ENCODE assay signal across 8 cellular contexts in the genomic region with DNA sequence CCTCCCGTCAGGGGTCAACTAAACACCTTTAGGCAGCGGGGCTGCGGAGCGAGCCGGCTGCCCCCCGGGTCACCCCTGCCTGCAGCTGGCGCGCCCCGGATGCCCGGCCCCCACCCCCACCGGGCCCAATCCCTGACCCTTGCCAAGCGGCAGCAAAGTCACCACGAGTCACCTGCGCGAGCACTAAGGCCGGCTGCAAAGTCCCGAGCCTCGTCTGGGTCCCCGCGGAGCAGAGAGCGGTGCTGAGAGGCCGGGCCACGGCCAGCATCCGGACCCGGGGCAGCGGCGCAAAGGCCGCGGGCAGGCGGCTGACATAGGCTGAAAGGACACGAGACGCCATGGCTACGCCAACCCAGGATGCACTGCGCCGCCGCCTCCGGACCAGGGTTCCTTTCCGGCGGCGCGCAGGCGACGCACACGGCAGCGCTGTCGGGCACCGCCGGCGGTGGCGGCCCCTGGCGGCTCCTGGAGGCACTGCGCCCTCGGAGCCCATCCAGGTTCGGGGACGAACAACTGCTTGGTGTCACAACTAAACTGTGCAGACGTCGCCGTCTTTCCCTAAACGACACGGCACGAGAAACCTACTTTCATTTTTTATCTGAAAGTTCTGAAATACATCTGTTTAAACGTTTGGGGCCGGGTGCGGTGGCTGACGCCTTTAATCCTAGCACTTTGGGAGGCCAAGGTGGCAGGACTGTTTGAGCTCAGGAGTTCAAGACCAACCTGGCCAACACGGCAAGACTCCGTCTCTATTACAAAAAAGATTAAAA. TPM values are rescaled to one million over a fixed set of nuclear protein-coding genes. Genes with fewer than 3 reads are reported as not detected.
DNase-seq lines count a peak whose midpoint lies in the region; ATAC-seq, FAIRE-seq and TF ChIP-seq lines count a peak whose summit lies in the region.

A gene (minus strand): TSS at position 366 of the 770 bp plus-strand sequence. CDS start 26 bp downstream, at position 340.

- H3K9me3 ChIP-seq in astrocyte (ENCODE audit: insufficient read depth, low read depth, low read length), result no peaks in the 10 kb centered on the region
- H3K9me3 ChIP-seq in hepatocyte (ENCODE audit: low read depth), result no peaks in the 10 kb centered on the region

- H3K4me3 ChIP-seq in astrocyte (ENCODE audit: insufficient read depth, low read depth, low read length) (peak within 1 kb of the TSS; percentile 98), hepatocyte (peak within 1 kb of the TSS; percentile 96)

- peak within 1 kb of the TSS; percentile 69 for H3K27ac Mint-ChIP-seq in astrocyte (ENCODE audit: unreplicated experiment)

- H3K4me1 Mint-ChIP-seq in astrocyte (ENCODE audit: low read depth, unreplicated experiment), result peaks cover 2% of the 10 kb centered on the region

- H3K27me3 ChIP-seq in astrocyte (ENCODE audit: insufficient read depth, low read length) (no peaks in the 10 kb centered on the region), hepatocyte (no peaks in the 10 kb centered on the region)

- TF ChIP-seq CTCF in astrocyte (IDR thresholded peaks at IDR 0.05; ENCODE audit: insufficient read depth, low read depth, low read length), result peak; percentile 81
- TF ChIP-seq CTCF in hepatocyte (IDR thresholded peaks at IDR 0.05; ENCODE audit: poor library complexity), result peak; percentile 98

- H3K27ac ChIP-seq in astrocyte (ENCODE audit: low read depth, low read length) (peak within 1 kb of the TSS; percentile 85), hepatocyte (peak within 1 kb of the TSS; percentile 80)

- peaks cover 33% of the 10 kb centered on the region for H4K20me1 ChIP-seq in astrocyte (ENCODE audit: insufficient read depth, low read length)
- peaks cover 14% of the 10 kb centered on the region for H4K20me1 ChIP-seq in hepatocyte (ENCODE audit: insufficient read depth, poor library complexity, severe bottlenecking)

- DNase-seq in NCI-H1694 treated with DMSO at 0.1 percent for 48 hours (lab: John Stamatoyannopoulos, UW) (peak; percentile 55), T-helper 22 cell (ENCODE audit: low read depth) (peak; percentile 80), astrocyte (ENCODE audit: low read depth) (peak; percentile 70), hepatocyte (ENCODE audit: low spot score) (peak; percentile 96), retina (peak; percentile 94), cortex of kidney (lab: John Stamatoyannopoulos, UW) (no peak)

- H3K36me3 Mint-ChIP-seq in astrocyte (ENCODE audit: low read depth, unreplicated experiment), result peaks cover 10% of the 10 kb centered on the region

- H3K27me3 Mint-ChIP-seq in astrocyte (ENCODE audit: low read depth, unreplicated experiment), result no peaks in the 10 kb centered on the region

- FAIRE-seq in astrocyte (lab: Jason Lieb, UNC), result no peak

- H3K4me2 ChIP-seq in astrocyte (ENCODE audit: low read length) (peak within 1 kb of the TSS; percentile 96), hepatocyte (peak within 1 kb of the TSS; percentile 99)

- peak within 1 kb of the TSS; percentile 93 for H3K4me3 Mint-ChIP-seq in astrocyte (ENCODE audit: unreplicated experiment)

- H3K79me2 ChIP-seq in astrocyte (ENCODE audit: insufficient read depth, low read length), result peaks cover 51% of the 10 kb centered on the region
- H3K79me2 ChIP-seq in hepatocyte, result peaks cover 49% of the 10 kb centered on the region

- H3K9me3 Mint-ChIP-seq in astrocyte (ENCODE audit: unreplicated experiment), result no peaks in the 10 kb centered on the region

- H3K9ac ChIP-seq in astrocyte (ENCODE audit: low read length), result peak within 1 kb of the TSS; percentile 95

- peaks cover 6% of the 10 kb centered on the region for H3K4me1 ChIP-seq in astrocyte (ENCODE audit: insufficient read depth, low read length)
- peaks cover 10% of the 10 kb centered on the region for H3K4me1 ChIP-seq in hepatocyte (ENCODE audit: insufficient read depth)

- no peaks in the 10 kb centered on the region for H3K9me2 ChIP-seq in hepatocyte (replicated peaks; ENCODE audit: insufficient read depth)

- 4% methylated on average over 58 of the region's 67 CpGs for WGBS in hepatocyte (ENCODE audit: low lambda C conversion rate, missing lambda C conversion rate)

- H3K36me3 ChIP-seq in astrocyte (ENCODE audit: insufficient read depth, low read length) (peaks cover 14% of the 10 kb centered on the region), hepatocyte (replicated peaks; ENCODE audit: insufficient read depth, low read depth) (no peaks in the 10 kb centered on the region)

- peak; percentile 84 for TF ChIP-seq POLR2A in GM18505 (IDR thresholded peaks at IDR 0.05; ENCODE audit: borderline replicate concordance, extremely low read depth, insufficient read depth, insufficient read length)

- ATAC-seq in GM18505 (IDR thresholded peaks at IDR 0.05; ENCODE audit: unreplicated experiment), result peak; percentile 93
- peak; percentile 83 for ATAC-seq in HG02938 (IDR thresholded peaks at IDR 0.05; ENCODE audit: unreplicated experiment)

- H2AFZ ChIP-seq in astrocyte (ENCODE audit: low read depth, low read length) (peak within 1 kb of the TSS; percentile 89), hepatocyte (peak within 1 kb of the TSS; percentile 91)

RNA-seq across cellular contexts. Expression of the gene that starts here (rescaled TPM):
- total RNA-seq in astrocyte (92.5 and 93.1 TPM in 2 replicates), hepatocyte (119 and 135 TPM in 2 replicates)
- 218 and 243 TPM in 2 replicates for polyA plus RNA-seq in hepatocyte
